ENCODE assay signal across 1 cellular context in genomic region chr12:122046145-122046544, GRCh38.
TF ChIP-seq lines count a peak whose summit lies in the region.

No MANE protein-coding gene starts in this region.

TF ChIP-seq in H1, 55 proteins besides CTCF, POLR2A, EP300 and RAD21:
- no peak for TF ChIP-seq SIRT6 (IDR thresholded peaks at IDR 0.05; ENCODE audit: low read length)
- no peak for TF ChIP-seq BACH1 (IDR thresholded peaks at IDR 0.05; ENCODE audit: low read length)
- TF ChIP-seq KDM1A (IDR thresholded peaks at IDR 0.05; ENCODE audit: borderline replicate concordance, low read length) = no peak
- no peak for TF ChIP-seq RBBP5 (IDR thresholded peaks at IDR 0.05; ENCODE audit: borderline replicate concordance, low read depth, low read length)
- no peak for TF ChIP-seq HDAC2 (IDR thresholded peaks at IDR 0.05; ENCODE audit: borderline replicate concordance in 1 of 2, low read depth in 2 of 2, low read length in 2 of 2)
- TF ChIP-seq JUN (IDR thresholded peaks at IDR 0.05; ENCODE audit: low read depth, low read length) = no peak
- TF ChIP-seq MAX (IDR thresholded peaks at IDR 0.05) = no peak
